1 cellular context compared by ENCODE assay signal in the genomic region with DNA sequence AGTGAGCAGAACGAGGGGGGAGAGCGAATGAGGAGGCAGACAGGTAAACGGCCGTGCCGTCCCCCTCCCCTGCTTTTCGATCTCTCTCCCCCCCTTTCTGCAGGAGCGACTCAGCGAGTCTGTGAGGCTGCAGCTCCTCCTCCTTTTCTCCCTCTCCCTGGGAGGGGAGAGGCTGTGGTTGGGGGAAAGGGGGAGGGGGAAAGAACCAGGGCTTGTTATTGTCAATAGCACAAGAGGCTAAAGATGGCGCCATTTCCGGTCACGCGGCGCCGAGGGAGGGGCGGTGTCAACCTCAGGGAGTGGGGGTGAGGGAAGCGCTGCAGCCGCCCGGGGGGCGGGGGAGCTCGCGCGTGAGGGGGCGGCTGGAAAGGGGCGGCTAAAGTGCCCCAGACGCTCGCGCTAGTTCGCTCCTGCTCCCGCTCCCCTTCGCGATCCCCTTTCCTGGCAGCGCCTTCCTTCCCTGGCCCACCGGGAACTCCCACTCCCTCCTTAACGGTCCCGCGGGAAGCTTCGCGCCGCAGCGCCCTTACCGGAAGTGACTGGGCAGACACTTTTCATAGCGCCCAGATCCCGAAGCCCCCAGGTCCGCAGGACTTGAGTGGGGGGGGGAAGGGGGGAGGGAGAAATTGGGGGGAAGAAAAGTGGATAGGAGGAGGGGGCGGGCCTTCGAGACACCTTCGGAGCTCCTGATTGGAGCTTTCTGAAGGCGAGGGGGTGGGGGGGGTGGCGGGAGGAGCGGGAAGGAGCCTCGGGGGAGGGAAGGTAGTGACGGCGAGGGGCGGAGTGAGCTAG.
TF ChIP-seq lines count a peak whose summit lies in the region.

A gene (minus strand): TSS at position 121 of the 792 bp plus-strand sequence. CDS start 324 bp downstream, outside the sequence.

TF ChIP-seq in HepG2, 621 proteins besides CTCF, POLR2A, EP300 and RAD21 (continued from another document and continues in another):
- TF ChIP-seq ZNF234 (CRISPR knock-in tag; conservative IDR thresholded peaks at IDR 0.05) (no peak), GABPB1 (CRISPR knock-in tag; IDR thresholded peaks at IDR 0.05) (peak; percentile 91), SOX5 (CRISPR knock-in tag; IDR thresholded peaks at IDR 0.05; ENCODE audit: borderline replicate concordance) (peak; percentile 44; the same call in 1 of the 2 replicates), HOXA3 (CRISPR knock-in tag; IDR thresholded peaks at IDR 0.05) (peak; percentile 75), ETV5 (CRISPR knock-in tag; IDR thresholded peaks at IDR 0.05; ENCODE audit: borderline replicate concordance) (peak; percentile 64; the same call in 1 of the 2 replicates), SP4 (CRISPR knock-in tag; IDR thresholded peaks at IDR 0.05) (peak; percentile 42; the same call in 1 of the 2 replicates), SP5 (CRISPR knock-in tag; IDR thresholded peaks at IDR 0.05; ENCODE audit: borderline replicate concordance, low read depth) (peak; percentile 41; the same call in 1 of the 2 replicates), ASH2L (IDR thresholded peaks at IDR 0.05; ENCODE audit: insufficient read length, low read depth, low read length) (peak; percentile 48), ZNF547 (CRISPR knock-in tag; IDR thresholded peaks at IDR 0.05) (no peak), AGO2 (optimal IDR thresholded peaks at IDR 0.05; ENCODE audit: low read depth, low read length) (peak; percentile 22), ZNF709 (CRISPR knock-in tag; IDR thresholded peaks at IDR 0.05) (no peak), MYC (CRISPR knock-in tag; IDR thresholded peaks at IDR 0.05; ENCODE audit: borderline replicate concordance) (0 out of 2 replicates have a peak, but pooled peaks have one; percentile 58), GATAD1 (CRISPR knock-in tag; IDR thresholded peaks at IDR 0.05) (0 out of 2 replicates have a peak, but pooled peaks have one; percentile 10), ZMYM4 (CRISPR knock-in tag; IDR thresholded peaks at IDR 0.05) (peak; percentile 52; the same call in 1 of the 2 replicates), BCL6 (CRISPR knock-in tag; IDR thresholded peaks at IDR 0.05) (no peak), MTA1 (CRISPR knock-in tag; IDR thresholded peaks at IDR 0.05; ENCODE audit: borderline replicate concordance) (no peak), SOX6 (IDR thresholded peaks at IDR 0.05) (no peak), SOX6 (CRISPR knock-in tag; IDR thresholded peaks at IDR 0.05) (peak; percentile 22; the same call in 1 of the 2 replicates), SALL1 (CRISPR knock-in tag; IDR thresholded peaks at IDR 0.05) (no peak; the same call in 1 of the 2 replicates), CREB1 (IDR thresholded peaks at IDR 0.05) (no peak), CREB1 (CRISPR knock-in tag; IDR thresholded peaks at IDR 0.05) (0 out of 2 replicates have a peak, but pooled peaks have one; percentile 45), TAF1 (CRISPR knock-in tag; IDR thresholded peaks at IDR 0.05) (peak; percentile 39; the same call in 1 of the 2 replicates), ZNF670 (CRISPR knock-in tag; IDR thresholded peaks at IDR 0.05; ENCODE audit: borderline replicate concordance) (no peak), PTBP1 (IDR thresholded peaks at IDR 0.05; ENCODE audit: low read depth, low read length, poor library complexity, severe bottlenecking) (no peak), FOSL2 (CRISPR knock-in tag; IDR thresholded peaks at IDR 0.05) (0 out of 2 replicates have a peak, but pooled peaks have one; percentile 1), PCBP1 (IDR thresholded peaks at IDR 0.05; ENCODE audit: borderline replicate concordance, low read depth, low read length) (peak; percentile 65; the same call in 1 of the 2 replicates)
- TF ChIP-seq, protein P1, sequence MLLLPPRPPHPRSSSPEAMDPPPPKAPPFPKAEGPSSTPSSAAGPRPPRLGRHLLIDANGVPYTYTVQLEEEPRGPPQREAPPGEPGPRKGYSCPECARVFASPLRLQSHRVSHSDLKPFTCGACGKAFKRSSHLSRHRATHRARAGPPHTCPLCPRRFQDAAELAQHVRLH (CRISPR knock-in tag; IDR thresholded peaks at IDR 0.05; ENCODE audit: borderline replicate concordance, low read depth): no peak
- TF ChIP-seq, protein P2, sequence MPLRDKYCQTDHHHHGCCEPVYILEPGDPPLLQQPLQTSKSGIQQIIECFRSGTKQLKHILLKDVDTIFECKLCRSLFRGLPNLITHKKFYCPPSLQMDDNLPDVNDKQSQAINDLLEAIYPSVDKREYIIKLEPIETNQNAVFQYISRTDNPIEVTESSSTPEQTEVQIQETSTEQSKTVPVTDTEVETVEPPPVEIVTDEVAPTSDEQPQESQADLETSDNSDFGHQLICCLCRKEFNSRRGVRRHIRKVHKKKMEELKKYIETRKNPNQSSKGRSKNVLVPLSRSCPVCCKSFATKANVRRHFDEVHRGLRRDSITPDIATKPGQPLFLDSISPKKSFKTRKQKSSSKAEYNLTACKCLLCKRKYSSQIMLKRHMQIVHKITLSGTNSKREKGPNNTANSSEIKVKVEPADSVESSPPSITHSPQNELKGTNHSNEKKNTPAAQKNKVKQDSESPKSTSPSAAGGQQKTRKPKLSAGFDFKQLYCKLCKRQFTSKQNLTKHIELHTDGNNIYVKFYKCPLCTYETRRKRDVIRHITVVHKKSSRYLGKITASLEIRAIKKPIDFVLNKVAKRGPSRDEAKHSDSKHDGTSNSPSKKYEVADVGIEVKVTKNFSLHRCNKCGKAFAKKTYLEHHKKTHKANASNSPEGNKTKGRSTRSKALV (CRISPR knock-in tag; IDR thresholded peaks at IDR 0.05): no peak
- TF ChIP-seq, protein P3, sequence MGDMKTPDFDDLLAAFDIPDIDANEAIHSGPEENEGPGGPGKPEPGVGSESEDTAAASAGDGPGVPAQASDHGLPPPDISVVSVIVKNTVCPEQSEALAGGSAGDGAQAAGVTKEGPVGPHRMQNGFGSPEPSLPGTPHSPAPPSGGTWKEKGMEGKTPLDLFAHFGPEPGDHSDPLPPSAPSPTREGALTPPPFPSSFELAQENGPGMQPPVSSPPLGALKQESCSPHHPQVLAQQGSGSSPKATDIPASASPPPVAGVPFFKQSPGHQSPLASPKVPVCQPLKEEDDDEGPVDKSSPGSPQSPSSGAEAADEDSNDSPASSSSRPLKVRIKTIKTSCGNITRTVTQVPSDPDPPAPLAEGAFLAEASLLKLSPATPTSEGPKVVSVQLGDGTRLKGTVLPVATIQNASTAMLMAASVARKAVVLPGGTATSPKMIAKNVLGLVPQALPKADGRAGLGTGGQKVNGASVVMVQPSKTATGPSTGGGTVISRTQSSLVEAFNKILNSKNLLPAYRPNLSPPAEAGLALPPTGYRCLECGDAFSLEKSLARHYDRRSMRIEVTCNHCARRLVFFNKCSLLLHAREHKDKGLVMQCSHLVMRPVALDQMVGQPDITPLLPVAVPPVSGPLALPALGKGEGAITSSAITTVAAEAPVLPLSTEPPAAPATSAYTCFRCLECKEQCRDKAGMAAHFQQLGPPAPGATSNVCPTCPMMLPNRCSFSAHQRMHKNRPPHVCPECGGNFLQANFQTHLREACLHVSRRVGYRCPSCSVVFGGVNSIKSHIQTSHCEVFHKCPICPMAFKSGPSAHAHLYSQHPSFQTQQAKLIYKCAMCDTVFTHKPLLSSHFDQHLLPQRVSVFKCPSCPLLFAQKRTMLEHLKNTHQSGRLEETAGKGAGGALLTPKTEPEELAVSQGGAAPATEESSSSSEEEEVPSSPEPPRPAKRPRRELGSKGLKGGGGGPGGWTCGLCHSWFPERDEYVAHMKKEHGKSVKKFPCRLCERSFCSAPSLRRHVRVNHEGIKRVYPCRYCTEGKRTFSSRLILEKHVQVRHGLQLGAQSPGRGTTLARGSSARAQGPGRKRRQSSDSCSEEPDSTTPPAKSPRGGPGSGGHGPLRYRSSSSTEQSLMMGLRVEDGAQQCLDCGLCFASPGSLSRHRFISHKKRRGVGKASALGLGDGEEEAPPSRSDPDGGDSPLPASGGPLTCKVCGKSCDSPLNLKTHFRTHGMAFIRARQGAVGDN (CRISPR knock-in tag; IDR thresholded peaks at IDR 0.05): peak; percentile 62
- TF ChIP-seq, protein P4, sequence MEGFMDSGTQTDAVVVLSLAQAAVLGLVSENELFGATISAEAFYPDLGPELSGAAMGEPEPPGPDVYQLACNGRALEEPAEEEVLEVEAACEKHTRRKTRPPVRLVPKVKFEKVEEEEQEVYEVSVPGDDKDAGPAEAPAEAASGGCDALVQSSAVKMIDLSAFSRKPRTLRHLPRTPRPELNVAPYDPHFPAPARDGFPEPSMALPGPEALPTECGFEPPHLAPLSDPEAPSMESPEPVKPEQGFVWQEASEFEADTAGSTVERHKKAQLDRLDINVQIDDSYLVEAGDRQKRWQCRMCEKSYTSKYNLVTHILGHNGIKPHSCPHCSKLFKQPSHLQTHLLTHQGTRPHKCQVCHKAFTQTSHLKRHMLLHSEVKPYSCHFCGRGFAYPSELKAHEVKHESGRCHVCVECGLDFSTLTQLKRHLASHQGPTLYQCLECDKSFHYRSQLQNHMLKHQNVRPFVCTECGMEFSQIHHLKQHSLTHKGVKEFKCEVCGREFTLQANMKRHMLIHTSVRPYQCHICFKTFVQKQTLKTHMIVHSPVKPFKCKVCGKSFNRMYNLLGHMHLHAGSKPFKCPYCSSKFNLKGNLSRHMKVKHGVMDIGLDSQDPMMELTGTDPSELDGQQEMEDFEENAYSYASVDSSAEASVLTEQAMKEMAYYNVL (CRISPR knock-in tag; IDR thresholded peaks at IDR 0.05; ENCODE audit: borderline replicate concordance): peak; percentile 66; the same call in 1 of the 2 replicates
- TF ChIP-seq, protein P5, sequence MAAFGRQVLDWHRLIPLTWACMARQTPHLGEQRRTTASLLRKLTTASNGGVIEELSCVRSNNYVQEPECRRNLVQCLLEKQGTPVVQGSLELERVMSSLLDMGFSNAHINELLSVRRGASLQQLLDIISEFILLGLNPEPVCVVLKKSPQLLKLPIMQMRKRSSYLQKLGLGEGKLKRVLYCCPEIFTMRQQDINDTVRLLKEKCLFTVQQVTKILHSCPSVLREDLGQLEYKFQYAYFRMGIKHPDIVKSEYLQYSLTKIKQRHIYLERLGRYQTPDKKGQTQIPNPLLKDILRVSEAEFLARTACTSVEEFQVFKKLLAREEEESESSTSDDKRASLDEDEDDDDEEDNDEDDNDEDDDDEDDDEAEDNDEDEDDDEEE (CRISPR knock-in tag; IDR thresholded peaks at IDR 0.05): no peak
- TF ChIP-seq, protein P6, sequence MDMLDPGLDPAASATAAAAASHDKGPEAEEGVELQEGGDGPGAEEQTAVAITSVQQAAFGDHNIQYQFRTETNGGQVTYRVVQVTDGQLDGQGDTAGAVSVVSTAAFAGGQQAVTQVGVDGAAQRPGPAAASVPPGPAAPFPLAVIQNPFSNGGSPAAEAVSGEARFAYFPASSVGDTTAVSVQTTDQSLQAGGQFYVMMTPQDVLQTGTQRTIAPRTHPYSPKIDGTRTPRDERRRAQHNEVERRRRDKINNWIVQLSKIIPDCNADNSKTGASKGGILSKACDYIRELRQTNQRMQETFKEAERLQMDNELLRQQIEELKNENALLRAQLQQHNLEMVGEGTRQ (IDR thresholded peaks at IDR 0.05; ENCODE audit: low read depth, low read length): peak; percentile 66
- TF ChIP-seq, protein P6 (CRISPR knock-in tag; IDR thresholded peaks at IDR 0.05; ENCODE audit: borderline replicate concordance): peak; percentile 79; the same call in 1 of the 2 replicates
- TF ChIP-seq, protein P7, sequence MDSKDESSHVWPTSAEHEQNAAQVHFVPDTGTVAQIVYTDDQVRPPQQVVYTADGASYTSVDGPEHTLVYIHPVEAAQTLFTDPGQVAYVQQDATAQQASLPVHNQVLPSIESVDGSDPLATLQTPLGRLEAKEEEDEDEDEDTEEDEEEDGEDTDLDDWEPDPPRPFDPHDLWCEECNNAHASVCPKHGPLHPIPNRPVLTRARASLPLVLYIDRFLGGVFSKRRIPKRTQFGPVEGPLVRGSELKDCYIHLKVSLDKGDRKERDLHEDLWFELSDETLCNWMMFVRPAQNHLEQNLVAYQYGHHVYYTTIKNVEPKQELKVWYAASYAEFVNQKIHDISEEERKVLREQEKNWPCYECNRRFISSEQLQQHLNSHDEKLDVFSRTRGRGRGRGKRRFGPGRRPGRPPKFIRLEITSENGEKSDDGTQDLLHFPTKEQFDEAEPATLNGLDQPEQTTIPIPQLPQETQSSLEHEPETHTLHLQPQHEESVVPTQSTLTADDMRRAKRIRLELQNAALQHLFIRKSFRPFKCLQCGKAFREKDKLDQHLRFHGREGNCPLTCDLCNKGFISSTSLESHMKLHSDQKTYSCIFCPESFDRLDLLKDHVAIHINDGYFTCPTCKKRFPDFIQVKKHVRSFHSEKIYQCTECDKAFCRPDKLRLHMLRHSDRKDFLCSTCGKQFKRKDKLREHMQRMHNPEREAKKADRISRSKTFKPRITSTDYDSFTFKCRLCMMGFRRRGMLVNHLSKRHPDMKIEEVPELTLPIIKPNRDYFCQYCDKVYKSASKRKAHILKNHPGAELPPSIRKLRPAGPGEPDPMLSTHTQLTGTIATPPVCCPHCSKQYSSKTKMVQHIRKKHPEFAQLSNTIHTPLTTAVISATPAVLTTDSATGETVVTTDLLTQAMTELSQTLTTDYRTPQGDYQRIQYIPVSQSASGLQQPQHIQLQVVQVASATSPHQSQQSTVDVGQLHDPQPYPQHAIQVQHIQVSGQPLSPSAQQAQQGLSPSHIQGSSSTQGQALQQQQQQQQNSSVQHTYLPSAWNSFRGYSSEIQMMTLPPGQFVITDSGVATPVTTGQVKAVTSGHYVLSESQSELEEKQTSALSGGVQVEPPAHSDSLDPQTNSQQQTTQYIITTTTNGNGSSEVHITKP (CRISPR knock-in tag; IDR thresholded peaks at IDR 0.05; ENCODE audit: low read depth): peak; percentile 89
- TF ChIP-seq, protein P8, sequence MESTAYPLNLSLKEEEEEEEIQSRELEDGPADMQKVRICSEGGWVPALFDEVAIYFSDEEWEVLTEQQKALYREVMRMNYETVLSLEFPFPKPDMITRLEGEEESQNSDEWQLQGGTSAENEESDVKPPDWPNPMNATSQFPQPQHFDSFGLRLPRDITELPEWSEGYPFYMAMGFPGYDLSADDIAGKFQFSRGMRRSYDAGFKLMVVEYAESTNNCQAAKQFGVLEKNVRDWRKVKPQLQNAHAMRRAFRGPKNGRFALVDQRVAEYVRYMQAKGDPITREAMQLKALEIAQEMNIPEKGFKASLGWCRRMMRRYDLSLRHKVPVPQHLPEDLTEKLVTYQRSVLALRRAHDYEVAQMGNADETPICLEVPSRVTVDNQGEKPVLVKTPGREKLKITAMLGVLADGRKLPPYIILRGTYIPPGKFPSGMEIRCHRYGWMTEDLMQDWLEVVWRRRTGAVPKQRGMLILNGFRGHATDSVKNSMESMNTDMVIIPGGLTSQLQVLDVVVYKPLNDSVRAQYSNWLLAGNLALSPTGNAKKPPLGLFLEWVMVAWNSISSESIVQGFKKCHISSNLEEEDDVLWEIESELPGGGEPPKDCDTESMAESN (CRISPR knock-in tag; conservative IDR thresholded peaks at IDR 0.05): 0 out of 2 replicates have a peak, but pooled peaks have one; percentile 29
